Comparison of ENCODE assay signal across 7 cellular contexts in genomic region chr9:75002422-75003023, GRCh38. TPM values are rescaled to one million over a fixed set of nuclear protein-coding genes. Genes with fewer than 3 reads are reported as not detected.
DNase-seq lines count a peak whose midpoint lies in the region; ATAC-seq and TF ChIP-seq lines count a peak whose summit lies in the region.

No MANE protein-coding gene starts in this region.

- no peaks in the 10 kb centered on the region for H3K27me3 ChIP-seq in neural progenitor cell

- H3K36me3 ChIP-seq in neural progenitor cell = peaks cover 5% of the 10 kb centered on the region

- no peaks in the 10 kb centered on the region for H3F3A ChIP-seq in neural progenitor cell (ENCODE audit: low read depth)

- H3K9me3 Mint-ChIP-seq in naive thymus-derived CD8-positive, alpha-beta T cell = no peaks in the 10 kb centered on the region
- no peaks in the 10 kb centered on the region for H3K9me3 Mint-ChIP-seq in neural progenitor cell

- H3K4me1 ChIP-seq in neural progenitor cell = no peaks in the 10 kb centered on the region

- no peak overlapping the region for H3K27ac ChIP-seq in neural progenitor cell

- peak; percentile 20 for ATAC-seq in GM19023 (IDR thresholded peaks at IDR 0.05; ENCODE audit: unreplicated experiment)
- peak; percentile 22 for ATAC-seq in GM21825 (IDR thresholded peaks at IDR 0.05; ENCODE audit: unreplicated experiment)
- ATAC-seq in HG03469 (IDR thresholded peaks at IDR 0.05; ENCODE audit: unreplicated experiment) = peak; percentile 25
- peak; percentile 42 to 50 for ATAC-seq in naive thymus-derived CD8-positive, alpha-beta T cell

- no peak overlapping the region for H3K4me3 ChIP-seq in neural progenitor cell

- no peaks in the 10 kb centered on the region for H3K9me3 ChIP-seq in neural progenitor cell (ENCODE audit: low read depth)

- no peak overlapping the region for H3K27ac Mint-ChIP-seq in naive thymus-derived CD8-positive, alpha-beta T cell
- no peak overlapping the region for H3K27ac Mint-ChIP-seq in neural progenitor cell

- H3K79me2 ChIP-seq in neural progenitor cell (ENCODE audit: low read depth) = no peaks in the 10 kb centered on the region

- H4K20me1 ChIP-seq in neural progenitor cell (ENCODE audit: low read depth) = no peaks in the 10 kb centered on the region

- H3K27me3 Mint-ChIP-seq in naive thymus-derived CD8-positive, alpha-beta T cell = no peaks in the 10 kb centered on the region
- no peaks in the 10 kb centered on the region for H3K27me3 Mint-ChIP-seq in neural progenitor cell (ENCODE audit: insufficient read depth, low read depth)

- POLR2A ChIA-PET in naive thymus-derived CD8-positive, alpha-beta T cell (lab: Charles Lee) = interaction anchor here (1.7 kb wide), 1 partner anchor 24 kb away, joined by 6 read pairs; no protein-coding TSS in a partner anchor

- H3K4me2 ChIP-seq in neural progenitor cell = no peak overlapping the region

- no peak overlapping the region for H3K4me3 Mint-ChIP-seq in naive thymus-derived CD8-positive, alpha-beta T cell
- H3K4me3 Mint-ChIP-seq in neural progenitor cell = no peak overlapping the region

- DNase-seq in naive thymus-derived CD8-positive, alpha-beta T cell = no peak
- DNase-seq in neural progenitor cell (ENCODE audit: low spot score) = no peak
- DNase-seq in NCI-H345 (lab: John Stamatoyannopoulos, UW) = no peak
- no peak for DNase-seq in NCI-H1048 (lab: John Stamatoyannopoulos, UW)

- H2AFZ ChIP-seq in neural progenitor cell (replicated peaks) = no peak overlapping the region

- H3K36me3 Mint-ChIP-seq in naive thymus-derived CD8-positive, alpha-beta T cell = peaks cover 5 to 44% (median 8%) of the 10 kb centered on the region in 3 donors
- peaks cover 7% of the 10 kb centered on the region for H3K36me3 Mint-ChIP-seq in neural progenitor cell

- TF ChIP-seq CTCF in neural progenitor cell (IDR thresholded peaks at IDR 0.05) = no peak

- H3K9ac ChIP-seq in neural progenitor cell = no peak overlapping the region

- H3K4me1 Mint-ChIP-seq in naive thymus-derived CD8-positive, alpha-beta T cell = peaks cover 2 to 5% (median 4%) of the 10 kb centered on the region in 4 donors
- H3K4me1 Mint-ChIP-seq in neural progenitor cell = peaks cover 5% of the 10 kb centered on the region

RNA-seq across cellular contexts. Expression of gene CARNMT1, which starts 25.6 kb away (rescaled TPM):
- 10 to 100 TPM; 33.0 to 41.3 TPM for total RNA-seq in naive thymus-derived CD8-positive, alpha-beta T cell
- 10 to 100 TPM; 11.1 to 16.2 (median 12.8) TPM for polyA plus RNA-seq in naive thymus-derived CD8-positive, alpha-beta T cell
- 37.2 and 41.1 TPM in 2 replicates for total RNA-seq in neural progenitor cell (ENCODE audit: low replicate concordance)

RNA-seq across cellular contexts. Expression of gene C9orf40, which starts 49.8 kb away (rescaled TPM):
- total RNA-seq in naive thymus-derived CD8-positive, alpha-beta T cell = 1 to 10 TPM; 5.0 to 5.5 TPM
- 1 to 10 TPM; 1.3 to 2.6 (median 1.8) TPM for polyA plus RNA-seq in naive thymus-derived CD8-positive, alpha-beta T cell
- 19.0 and 19.3 TPM in 2 replicates for total RNA-seq in neural progenitor cell (ENCODE audit: low replicate concordance)
